ENCODE assay signal across 10 cellular contexts in genomic region chr4:83240379-83240875, GRCh38. TPM values are rescaled to one million over a fixed set of nuclear protein-coding genes. Genes with fewer than 3 reads are reported as not detected.
A peak's percentile ranks its signal among the peaks of the same experiment; 100 is the strongest.
DNase-seq lines count a peak whose midpoint lies in the region; ATAC-seq lines count a peak whose summit lies in the region.
"Had no signal": no experiment of that assay in that cellular context is flagged by ENCODE, and none has a peak within 500 bp of the region (broad histone marks: within the 10 kb centered on the region; RNA-seq: fewer than 3 reads in every experiment).

No MANE protein-coding gene starts in this region.

- H3K9me3 Mint-ChIP-seq in activated T-cell treated with anti-CD3 and anti-CD28 coated beads, Interleukin-2, amount 50 U/mL, for 24 hours: no peaks in the 10 kb centered on the region
- H3K9me3 Mint-ChIP-seq in stimulated activated naive CD8-positive, alpha-beta T cell treated with anti-CD3 and anti-CD28 coated beads, Interleukin-15, amount 100 ng/mL, for 72 hours: peaks cover 6 to 11% of the 10 kb centered on the region in 2 donors

- peaks cover 35% of the 10 kb centered on the region for H3K27me3 Mint-ChIP-seq in activated T-cell treated with anti-CD3 and anti-CD28 coated beads, Interleukin-2, amount 50 U/mL, for 24 hours
- H3K27me3 Mint-ChIP-seq in stimulated activated naive CD8-positive, alpha-beta T cell treated with anti-CD3 and anti-CD28 coated beads, Interleukin-15, amount 100 ng/mL, for 72 hours: peaks cover 8% of the 10 kb centered on the region

- H3K4me3 ChIP-seq in H7 (ENCODE audit: insufficient read depth, low read depth, low read length): no peak overlapping the region
- H3K4me3 ChIP-seq: tibial nerve had no signal

- H3K4me3 Mint-ChIP-seq in activated T-cell treated with anti-CD3 and anti-CD28 coated beads, Interleukin-2, amount 50 U/mL, for 24 hours: no peak overlapping the region
- no peak overlapping the region for H3K4me3 Mint-ChIP-seq in stimulated activated naive CD8-positive, alpha-beta T cell treated with anti-CD3 and anti-CD28 coated beads, Interleukin-15, amount 100 ng/mL, for 72 hours
- H3K4me3 Mint-ChIP-seq: T-helper 1 cell treated with Interleukin-12 subunit alpha and Interleukin-12 subunit beta and Interleukin-4 antibody, amounts not matched to agents 30 μg/mL and 1 μg/mL, for 36 hours had no signal

- DNase-seq in GF-D8 (lab: John Stamatoyannopoulos, UW): peak; percentile 49
- peak; percentile 99 for DNase-seq in SIG-M5 treated with dmso at 0.1 percent for 504 hours (lab: John Stamatoyannopoulos, UW; ENCODE audit: unreplicated experiment)
- no peak for DNase-seq in activated T-cell treated with anti-CD3 and anti-CD28 coated beads, Interleukin-2, amount 50 U/mL, for 24 hours
- no peak for DNase-seq in AG08395 (ENCODE audit: low spot score)
- DNase-seq in H7: no peak
- DNase-seq in stimulated activated naive CD8-positive, alpha-beta T cell treated with anti-CD3 and anti-CD28 coated beads, Interleukin-15, amount 100 ng/mL, for 72 hours: no peak

- H3K27me3 ChIP-seq in H7 (ENCODE audit: control insufficient read depth, insufficient read depth, low read length): no peaks in the 10 kb centered on the region
- H3K27me3 ChIP-seq: tibial nerve had no signal

- peaks cover 32% of the 10 kb centered on the region for H3K4me1 Mint-ChIP-seq in activated T-cell treated with anti-CD3 and anti-CD28 coated beads, Interleukin-2, amount 50 U/mL, for 24 hours (ENCODE audit: low read depth)
- H3K4me1 Mint-ChIP-seq in stimulated activated naive CD8-positive, alpha-beta T cell treated with anti-CD3 and anti-CD28 coated beads, Interleukin-15, amount 100 ng/mL, for 72 hours: peaks cover 58% of the 10 kb centered on the region

- no peak overlapping the region for H3K27ac Mint-ChIP-seq in activated T-cell treated with anti-CD3 and anti-CD28 coated beads, Interleukin-2, amount 50 U/mL, for 24 hours
- no peak overlapping the region for H3K27ac Mint-ChIP-seq in stimulated activated naive CD8-positive, alpha-beta T cell treated with anti-CD3 and anti-CD28 coated beads, Interleukin-15, amount 100 ng/mL, for 72 hours
- H3K27ac Mint-ChIP-seq: T-helper 1 cell treated with Interleukin-12 subunit alpha and Interleukin-12 subunit beta and Interleukin-4 antibody, amounts not matched to agents 30 μg/mL and 1 μg/mL, for 36 hours had no signal

- no peaks in the 10 kb centered on the region for H3K36me3 ChIP-seq in H7 (replicated peaks; ENCODE audit: control insufficient read depth, insufficient read depth, low read length)
- H3K36me3 ChIP-seq: tibial nerve had no signal

- no peaks in the 10 kb centered on the region for H3K36me3 Mint-ChIP-seq in activated T-cell treated with anti-CD3 and anti-CD28 coated beads, Interleukin-2, amount 50 U/mL, for 24 hours (ENCODE audit: low read depth)

- ATAC-seq in GM19452 (IDR thresholded peaks at IDR 0.05; ENCODE audit: unreplicated experiment): peak; percentile 88
- ATAC-seq in HG03097 (IDR thresholded peaks at IDR 0.05; ENCODE audit: low FRiP score, unreplicated experiment): peak; percentile 81
- no peak for ATAC-seq in stimulated activated naive CD8-positive, alpha-beta T cell treated with anti-CD3 and anti-CD28 coated beads, Interleukin-15, amount 100 ng/mL, for 72 hours

RNA-seq across cellular contexts. Expression of gene COQ2, which starts 44.2 kb away (rescaled TPM):
- 15.9 and 17.1 TPM in 2 replicates for total RNA-seq in H7 (2014; rRNA removed; shearing (Covaris generic))

Comparison
In these comparisons a context has a peak if more than half of its experiments do, and no peak if none do; other contexts are left out.
1. DNase-seq: peak in GF-D8 (single experiment) and SIG-M5 treated with dmso at 0.1 percent for 504 hours (single experiment); none in activated T-cell treated with anti-CD3 and anti-CD28 coated beads, Interleukin-2, amount 50 U/mL, for 24 hours (single experiment), AG08395 (single experiment), H7 (single experiment) and stimulated activated naive CD8-positive, alpha-beta T cell treated with anti-CD3 and anti-CD28 coated beads, Interleukin-15, amount 100 ng/mL, for 72 hours (0 of 2).